ENCODE assay signal across 12 cellular contexts in the genomic region with DNA sequence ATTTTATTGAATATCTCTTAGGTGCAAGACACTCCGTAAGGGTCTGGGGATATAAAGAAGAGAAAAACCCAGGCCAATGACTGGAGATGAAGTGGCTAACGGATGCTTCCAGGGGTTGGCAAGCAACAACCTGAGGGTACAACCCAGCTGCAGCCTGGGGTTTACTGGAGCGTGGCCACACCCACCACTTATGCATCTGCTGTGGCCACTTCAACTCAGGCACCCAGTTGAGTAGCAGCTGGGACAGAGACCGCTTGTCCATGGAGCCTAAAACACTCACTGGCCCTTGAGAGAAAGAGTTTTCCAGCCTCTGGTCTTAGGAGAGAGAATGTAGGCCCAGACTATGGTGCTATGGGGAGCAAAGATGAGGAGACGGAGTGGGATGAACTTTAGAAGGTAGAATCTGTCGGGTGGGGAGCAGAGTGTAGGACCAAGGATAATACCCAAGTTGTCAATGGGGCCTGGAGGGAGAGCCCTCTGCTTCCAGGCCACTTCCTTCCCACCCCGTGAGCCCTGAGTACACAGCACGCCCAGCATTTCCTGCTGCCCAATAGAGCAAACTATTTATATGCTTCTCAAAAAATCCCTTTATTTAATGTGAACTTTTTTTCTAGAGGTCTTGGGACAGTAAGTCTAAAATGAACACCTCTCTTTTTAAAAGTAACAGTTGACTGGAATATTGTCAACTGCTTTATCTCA. TPM values are rescaled to one million over a fixed set of nuclear protein-coding genes. Genes with fewer than 3 reads are reported as not detected.
A peak's percentile ranks its signal among the peaks of the same experiment; 100 is the strongest.
DNase-seq lines count a peak whose midpoint lies in the region; TF ChIP-seq lines count a peak whose summit lies in the region.
"Had no signal": no experiment of that assay in that cellular context is flagged by ENCODE, and none has a peak within 500 bp of the region (broad histone marks: within the 10 kb centered on the region; RNA-seq: fewer than 3 reads in every experiment).

No MANE protein-coding gene starts in this region.

- H3K9me3 ChIP-seq in MG63 = no peaks in the 10 kb centered on the region
- no peaks in the 10 kb centered on the region for H3K9me3 ChIP-seq in SJCRH30 (replicated peaks)
- no peaks in the 10 kb centered on the region for H3K9me3 ChIP-seq in liver (ENCODE audit: control insufficient read depth in 4 of 4, low read length in 3 of 4)
- H3K9me3 ChIP-seq in endodermal cell (ENCODE audit: control insufficient read depth, low read length) = no peaks in the 10 kb centered on the region

- no peak for TF ChIP-seq CTCF in liver (IDR thresholded peaks at IDR 0.05; ENCODE audit: low read depth, low read length, missing input control)
- TF ChIP-seq CTCF in endodermal cell (conservative IDR thresholded peaks at IDR 0.05) = no peak

- peaks cover 36% of the 10 kb centered on the region for H3K4me1 Mint-ChIP-seq in endodermal cell
- H3K4me1 Mint-ChIP-seq: activated naive CD8-positive, alpha-beta T cell treated with anti-CD3 and anti-CD28 coated beads, Interleukin-2, amount 10 ng/mL, durations not matched to agents 7 days and 5 days had no signal

- no peaks in the 10 kb centered on the region for H3K36me3 ChIP-seq in MG63
- H3K36me3 ChIP-seq in SJCRH30 = no peaks in the 10 kb centered on the region
- no peaks in the 10 kb centered on the region for H3K36me3 ChIP-seq in liver (ENCODE audit: control insufficient read depth in 4 of 4, insufficient read depth in 3 of 4, low read depth in 1 of 4, low read length in 3 of 4)
- no peaks in the 10 kb centered on the region for H3K36me3 ChIP-seq in endodermal cell (ENCODE audit: control insufficient read depth, insufficient read depth, low read length)

- H3K36me3 Mint-ChIP-seq in endodermal cell (ENCODE audit: low read depth) = no peaks in the 10 kb centered on the region
- H3K36me3 Mint-ChIP-seq: activated naive CD8-positive, alpha-beta T cell treated with anti-CD3 and anti-CD28 coated beads, Interleukin-2, amount 10 ng/mL, durations not matched to agents 7 days and 5 days had no signal

- H3K27ac Mint-ChIP-seq in endodermal cell = no peak overlapping the region
- H3K27ac Mint-ChIP-seq: activated naive CD8-positive, alpha-beta T cell treated with anti-CD3 and anti-CD28 coated beads, Interleukin-2, amount 10 ng/mL, durations not matched to agents 7 days and 5 days; CD4-positive, alpha-beta T cell; H9 had no signal

- H3K4me3 ChIP-seq in MG63 (no peak overlapping the region), SJCRH30 (no peak overlapping the region), liver (ENCODE audit: low read depth in 1 of 3, low read length in 3 of 3) (no peak overlapping the region), endodermal cell (ENCODE audit: low read length) (no peak overlapping the region)

- peaks cover 2% of the 10 kb centered on the region for H3K27me3 Mint-ChIP-seq in endodermal cell (ENCODE audit: insufficient read depth)

- peak overlapping the region; percentile 92 for H3K27ac ChIP-seq in SJCRH30
- H3K27ac ChIP-seq in liver (ENCODE audit: low read depth in 1 of 2, low read length in 2 of 2) = peak overlapping the region; percentile 3 to 36
- H3K27ac ChIP-seq in endodermal cell (ENCODE audit: low read depth, low read length) = no peak overlapping the region

- in situ Hi-C loops in ACHN (cut with HindIII; ENCODE audit: low pct_ligation_motif_present, low pct_unique_long_range_greater_than_20kb, low sequenced_read_pairs) = no loop called here

- H3K9ac ChIP-seq in liver (ENCODE audit: low read depth in 1 of 2, low read length in 2 of 2) (no peak overlapping the region), endodermal cell (ENCODE audit: extremely low read depth, low read length, poor library complexity, severe bottlenecking) (no peak overlapping the region)

- peak; percentile 72 for DNase-seq in ACHN
- peak; percentile 75 for DNase-seq in MG63
- DNase-seq in SJCRH30 = peak; percentile 81 to 82
- DNase-seq in endodermal cell = no peak
- no peak for DNase-seq in activated CD4-positive, alpha-beta T cell treated with anti-CD3 and anti-CD28 coated beads, Interleukin-2, amount 50 U/mL, for 4 hours
- no peak for DNase-seq in cerebellum (ENCODE audit: low spot score)
- DNase-seq in Ammon's horn (ENCODE audit: low spot score) = no peak
- DNase-seq: activated naive CD8-positive, alpha-beta T cell treated with anti-CD3 and anti-CD28 coated beads, Interleukin-2, amount 10 ng/mL, durations not matched to agents 7 days and 5 days; CD4-positive, alpha-beta T cell; H9; islet precursor cell had no signal

- H3K4me1 ChIP-seq in SJCRH30 (peaks cover 30% of the 10 kb centered on the region), liver (ENCODE audit: control insufficient read depth in 4 of 4, insufficient read depth in 4 of 4, low read length in 3 of 4) (peaks cover 0 to 2% (median 0%) of the 10 kb centered on the region in 4 donors), endodermal cell (ENCODE audit: control insufficient read depth, insufficient read depth, low read length) (peaks cover 11% of the 10 kb centered on the region)

- H3K27me3 ChIP-seq in MG63 (no peaks in the 10 kb centered on the region), SJCRH30 (no peaks in the 10 kb centered on the region), liver (ENCODE audit: control insufficient read depth in 4 of 4, insufficient read depth in 4 of 4, low read length in 3 of 4) (no peaks in the 10 kb centered on the region), endodermal cell (ENCODE audit: control insufficient read depth, insufficient read depth, low read length, poor library complexity, severe bottlenecking) (no peaks in the 10 kb centered on the region)

- no peak overlapping the region for H3K4me3 Mint-ChIP-seq in endodermal cell
- H3K4me3 Mint-ChIP-seq: activated naive CD8-positive, alpha-beta T cell treated with anti-CD3 and anti-CD28 coated beads, Interleukin-2, amount 10 ng/mL, durations not matched to agents 7 days and 5 days; CD4-positive, alpha-beta T cell; H9 had no signal

- H3K9me3 Mint-ChIP-seq in endodermal cell = no peaks in the 10 kb centered on the region
- H3K9me3 Mint-ChIP-seq: activated naive CD8-positive, alpha-beta T cell treated with anti-CD3 and anti-CD28 coated beads, Interleukin-2, amount 10 ng/mL, durations not matched to agents 7 days and 5 days; CD4-positive, alpha-beta T cell; H9 had no signal

- 86% methylated on average over 8 of the region's 8 CpGs for WGBS in liver
- WGBS in endodermal cell (ENCODE audit: insufficient coverage in 1 of 2, insufficient read length in 1 of 2), 2 experiments = 93 to 100% methylated on average over 2 to 8 of the region's 8 CpGs

- no peak for TF ChIP-seq RAD21 in liver (IDR thresholded peaks at IDR 0.05)

TF ChIP-seq in liver, 16 proteins besides CTCF, POLR2A, EP300 and RAD21:
- TF ChIP-seq NR2F2 (IDR thresholded peaks at IDR 0.05) (peak; percentile 9), JUND (IDR thresholded peaks at IDR 0.05) (no peak), TAF1 (conservative IDR thresholded peaks at IDR 0.05) (no peak), HNF4A (conservative IDR thresholded peaks at IDR 0.05) (no peak), EGR1 (IDR thresholded peaks at IDR 0.05; ENCODE audit: low read depth in 2 of 2) (no peak), HNF4G (IDR thresholded peaks at IDR 0.05) (no peak)
- TF ChIP-seq, protein P1, sequence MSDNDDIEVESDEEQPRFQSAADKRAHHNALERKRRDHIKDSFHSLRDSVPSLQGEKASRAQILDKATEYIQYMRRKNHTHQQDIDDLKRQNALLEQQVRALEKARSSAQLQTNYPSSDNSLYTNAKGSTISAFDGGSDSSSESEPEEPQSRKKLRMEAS (IDR thresholded peaks at IDR 0.05) = no peak
- TF ChIP-seq, protein P2, sequence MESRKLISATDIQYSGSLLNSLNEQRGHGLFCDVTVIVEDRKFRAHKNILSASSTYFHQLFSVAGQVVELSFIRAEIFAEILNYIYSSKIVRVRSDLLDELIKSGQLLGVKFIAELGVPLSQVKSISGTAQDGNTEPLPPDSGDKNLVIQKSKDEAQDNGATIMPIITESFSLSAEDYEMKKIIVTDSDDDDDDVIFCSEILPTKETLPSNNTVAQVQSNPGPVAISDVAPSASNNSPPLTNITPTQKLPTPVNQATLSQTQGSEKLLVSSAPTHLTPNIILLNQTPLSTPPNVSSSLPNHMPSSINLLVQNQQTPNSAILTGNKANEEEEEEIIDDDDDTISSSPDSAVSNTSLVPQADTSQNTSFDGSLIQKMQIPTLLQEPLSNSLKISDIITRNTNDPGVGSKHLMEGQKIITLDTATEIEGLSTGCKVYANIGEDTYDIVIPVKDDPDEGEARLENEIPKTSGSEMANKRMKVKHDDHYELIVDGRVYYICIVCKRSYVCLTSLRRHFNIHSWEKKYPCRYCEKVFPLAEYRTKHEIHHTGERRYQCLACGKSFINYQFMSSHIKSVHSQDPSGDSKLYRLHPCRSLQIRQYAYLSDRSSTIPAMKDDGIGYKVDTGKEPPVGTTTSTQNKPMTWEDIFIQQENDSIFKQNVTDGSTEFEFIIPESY (IDR thresholded peaks at IDR 0.05) = no peak

RNA-seq across cellular contexts. Expression of a gene that starts 46.8 kb away (rescaled TPM):
- total RNA-seq in MG63 (2014; rRNA removed; shearing (Covaris generic); ENCODE audit: low replicate concordance) = 67.9 and 71.9 TPM in 2 replicates
- 7.8 and 8.1 TPM in 2 replicates for total RNA-seq in SJCRH30 (2014; rRNA removed; shearing (Covaris generic))
- total RNA-seq in liver (10 to 100 TPM; 24.1 to 86.4 TPM), endodermal cell (1 to 10 TPM; 3.3 to 4.6 TPM), cerebellum (17.6 TPM)
- 100 to 1,000 TPM in 1 of 2 donors, 10 to 100 TPM in 1; 68.8 to 106 TPM for polyA plus RNA-seq in liver
- polyA plus RNA-seq in endodermal cell (2013, experiment 1 of 2) = 8.0 TPM
- 9.8 TPM for polyA plus RNA-seq in endodermal cell (2013, experiment 2 of 2)

RNA-seq across cellular contexts. Expression of a gene that starts 50.8 kb away (rescaled TPM):
- total RNA-seq in MG63 (2014; rRNA removed; shearing (Covaris generic); ENCODE audit: low replicate concordance) = not detected in 2 replicates
- total RNA-seq in SJCRH30 (2014; rRNA removed; shearing (Covaris generic)) = 1.1 and 1.4 TPM in 2 replicates
- total RNA-seq in liver (10 to 100 TPM in 1 of 2 donors, 1 to 10 TPM in 1; 8.8 to 10.2 TPM), endodermal cell (1 to 10 TPM; 2.8 to 3.7 TPM), cerebellum (10.1 TPM)
- 10 to 100 TPM; 11.9 to 12.3 TPM for polyA plus RNA-seq in liver
- polyA plus RNA-seq in endodermal cell (2013, experiment 1 of 2) = 0.57 TPM
- polyA plus RNA-seq in endodermal cell (2013, experiment 2 of 2) = 0.50 TPM

Comparison
In these comparisons a context has a peak if more than half of its experiments do, and no peak if none do; other contexts are left out.
1. DNase-seq: peak in ACHN (single experiment), MG63 (single experiment) and SJCRH30 (2 of 2); none in endodermal cell (single experiment), activated CD4-positive, alpha-beta T cell treated with anti-CD3 and anti-CD28 coated beads, Interleukin-2, amount 50 U/mL, for 4 hours (0 of 2), cerebellum (single experiment) and Ammon's horn (single experiment).